ENCODE assay signal across 16 cellular contexts in genomic region chr13:110836600-110836903, GRCh38.
DNase-seq lines count a peak whose midpoint lies in the region; ATAC-seq and TF ChIP-seq lines count a peak whose summit lies in the region.
"Had no signal": no experiment of that assay in that cellular context is flagged by ENCODE, and none has a peak within 500 bp of the region (broad histone marks: within the 10 kb centered on the region; RNA-seq: fewer than 3 reads in every experiment).

No MANE protein-coding gene starts in this region.

- H3K36me3 ChIP-seq in mesodermal cell (ENCODE audit: control insufficient read depth, insufficient read depth, low read length), result no peaks in the 10 kb centered on the region
- H3K36me3 ChIP-seq: BE2C had no signal

- no peak overlapping the region for H3K4me3 ChIP-seq in mesodermal cell (ENCODE audit: extremely low read depth, insufficient read depth, low read length, poor library complexity, severe bottlenecking)

- H3K27ac ChIP-seq in C4-2B, result peak overlapping the region; percentile 60; the same call in 1 of the 2 replicates
- H3K27ac ChIP-seq in mesodermal cell (ENCODE audit: low read depth, low read length, severe bottlenecking), result peak overlapping the region; percentile 84

- peak; percentile 46 for DNase-seq in amniotic epithelial cell (ENCODE audit: low read depth)
- peak; percentile 14 for DNase-seq in ureter (ENCODE audit: low spot score)
- DNase-seq in NCI-H2107 treated with DMSO at 0.1 percent for 48 hours (lab: John Stamatoyannopoulos, UW; ENCODE audit: unreplicated experiment), result no peak
- no peak for DNase-seq in HPDE6-E6E7 (ENCODE audit: extremely low spot score)
- DNase-seq: ACHN; BE2C; C1 segment of cervical spinal cord; CD4-positive, alpha-beta T cell; DMS153; DMS79; GDM1; H9; KBM-7 had no signal

- ATAC-seq in HG03521 (IDR thresholded peaks at IDR 0.05; ENCODE audit: unreplicated experiment), result no peak

- H3K4me1 ChIP-seq in mesodermal cell (ENCODE audit: control insufficient read depth, insufficient read depth, low read length, poor library complexity, severe bottlenecking), result peaks cover 29% of the 10 kb centered on the region
- H3K4me1 ChIP-seq: BE2C had no signal

- TF ChIP-seq CTCF in C4-2B (conservative IDR thresholded peaks at IDR 0.05), result no peak

- H3K9me3 ChIP-seq in mesodermal cell (ENCODE audit: control insufficient read depth, low read length), result peaks cover 4% of the 10 kb centered on the region
- H3K9me3 ChIP-seq: BE2C had no signal

- 77 to 91% methylated on average over 2 of the region's 2 CpGs for WGBS in mesodermal cell (ENCODE audit: insufficient coverage in 2 of 2), 2 experiments

Comparison
In these comparisons a context has a peak if more than half of its experiments do, and no peak if none do; other contexts are left out.
1. DNase-seq: peak in amniotic epithelial cell (single experiment) and ureter (single experiment); none in NCI-H2107 treated with DMSO at 0.1 percent for 48 hours (single experiment) and HPDE6-E6E7 (single experiment).